17 cellular contexts compared by ENCODE assay signal in the genomic region with DNA sequence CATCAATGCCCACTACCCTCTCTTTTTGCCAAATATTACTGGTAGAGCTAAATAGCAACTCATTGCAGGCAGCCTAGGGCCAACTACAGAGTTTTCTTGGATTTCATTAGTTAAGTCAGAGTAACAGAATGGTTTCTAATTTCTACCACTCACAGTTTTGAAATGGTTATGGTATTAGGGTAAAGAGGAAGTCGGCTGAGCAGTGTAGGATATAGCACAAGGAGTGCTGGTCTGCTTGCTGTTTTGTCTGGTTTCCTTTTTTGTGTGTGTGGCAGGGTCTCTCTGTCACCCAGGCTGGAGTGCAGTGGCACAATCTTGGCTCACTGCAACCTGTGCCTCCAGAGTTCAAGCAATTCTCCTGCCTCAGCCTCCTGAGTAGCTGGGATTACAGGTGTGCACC.
DNase-seq lines count a peak whose midpoint lies in the region; ATAC-seq and TF ChIP-seq lines count a peak whose summit lies in the region.
"Had no signal": no experiment of that assay in that cellular context is flagged by ENCODE, and none has a peak within 500 bp of the region (broad histone marks: within the 10 kb centered on the region; RNA-seq: fewer than 3 reads in every experiment).

No MANE protein-coding gene starts in this region.

- H3K4me3 ChIP-seq in GM12865 (ENCODE audit: low read depth, low read length) = no peak overlapping the region
- H3K4me3 ChIP-seq: sigmoid colon had no signal

- DNase-seq in GM12865 (ENCODE audit: low read depth) (peak; percentile 48), SKM-1 treated with dmso at 0.1 percent for 144 hours (lab: John Stamatoyannopoulos, UW; ENCODE audit: unreplicated experiment) (peak; percentile 12), HCEC 1CT (no peak), Right ventricle myocardium superior (no peak)
- DNase-seq in activated CD8-positive, alpha-beta memory T cell treated with anti-CD3 and anti-CD28 coated beads, Interleukin-2, amount 50 U/mL, for 48 hours = no peak
- DNase-seq in effector CD4-positive, alpha-beta T cell = no peak
- DNase-seq: activated CD4-positive, alpha-beta T cell treated with anti-CD3 and anti-CD28 coated beads for 36 hours; caudate nucleus; NCI-H187; NCI-H510A treated with DMSO at 0.1 percent for 48 hours; occipital lobe; sigmoid colon; stimulated activated CD4-positive, alpha-beta T cell treated with anti-CD3 and anti-CD28 coated beads, Interleukin-4, amount 100 ng/mL, for 24 hours; T-helper 1 cell had no signal

- no peak for TF ChIP-seq CTCF in GM12865 (IDR thresholded peaks at IDR 0.05; ENCODE audit: insufficient read depth, low read depth, low read length, missing control alignments)

- ATAC-seq in GM19351 (IDR thresholded peaks at IDR 0.05; ENCODE audit: unreplicated experiment) = peak; percentile 24
- peak; percentile 40 for ATAC-seq in HG03064 (IDR thresholded peaks at IDR 0.05; ENCODE audit: low read depth, unreplicated experiment)
- no peak for ATAC-seq in Right ventricle myocardium superior (ENCODE audit: poor library complexity)
- ATAC-seq: activated CD4-positive, alpha-beta T cell treated with anti-CD3 and anti-CD28 coated beads for 36 hours; Panc1 had no signal

- intact Hi-C loops in Right ventricle myocardium superior (cut with DNase I) = no loop called here

Comparison
In these comparisons a context has a peak if more than half of its experiments do, and no peak if none do; other contexts are left out.
1. DNase-seq: peak in GM12865 (single experiment) and SKM-1 treated with dmso at 0.1 percent for 144 hours (single experiment); none in activated CD8-positive, alpha-beta memory T cell treated with anti-CD3 and anti-CD28 coated beads, Interleukin-2, amount 50 U/mL, for 48 hours (single experiment), effector CD4-positive, alpha-beta T cell (single experiment), HCEC 1CT (single experiment) and Right ventricle myocardium superior (single experiment).